In genomic region chr12:120086801-120087621, GRCh38 we compare ENCODE assay signal across 1 cellular context.
TF ChIP-seq lines count a peak whose summit lies in the region.

No MANE protein-coding gene starts in this region.

TF ChIP-seq in HepG2, 621 proteins besides CTCF, POLR2A, EP300 and RAD21 (continued from another document and continues in another):
- TF ChIP-seq, protein P1, sequence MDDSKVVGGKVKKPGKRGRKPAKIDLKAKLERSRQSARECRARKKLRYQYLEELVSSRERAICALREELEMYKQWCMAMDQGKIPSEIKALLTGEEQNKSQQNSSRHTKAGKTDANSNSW (CRISPR knock-in tag; IDR thresholded peaks at IDR 0.05; ENCODE audit: borderline replicate concordance) = peak; percentile 68; the same call in 1 of the 2 replicates
- TF ChIP-seq MAFK (conservative IDR thresholded peaks at IDR 0.05 in 1 of 2, IDR thresholded peaks at IDR 0.05 in 1 of 2; ENCODE audit: low read length in 2 of 2) = peak; percentile 90 to 98
- peak; percentile 44; the same call in 1 of the 2 replicates for TF ChIP-seq ARID3A (IDR thresholded peaks at IDR 0.05; ENCODE audit: low read depth, low read length)
- TF ChIP-seq ZNF816 (CRISPR knock-in tag; IDR thresholded peaks at IDR 0.05; ENCODE audit: borderline replicate concordance) = no peak
- TF ChIP-seq, protein P2, sequence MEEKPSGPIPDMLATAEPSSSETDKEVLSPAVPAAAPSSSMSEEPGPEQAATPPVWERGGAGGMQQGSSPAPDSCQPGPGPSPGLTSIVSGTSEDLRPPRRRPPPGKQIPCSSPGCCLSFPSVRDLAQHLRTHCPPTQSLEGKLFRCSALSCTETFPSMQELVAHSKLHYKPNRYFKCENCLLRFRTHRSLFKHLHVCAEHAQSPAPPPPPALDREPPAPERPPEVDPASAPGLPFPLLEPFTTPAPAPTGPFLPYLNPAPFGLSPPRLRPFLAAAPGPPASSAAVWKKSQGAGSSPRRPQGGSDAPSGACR (CRISPR knock-in tag; IDR thresholded peaks at IDR 0.05) = no peak
- peak; percentile 48; the same call in 1 of the 2 replicates for TF ChIP-seq ISL2 (CRISPR knock-in tag; IDR thresholded peaks at IDR 0.05)
- peak; percentile 99 for TF ChIP-seq SAP130 (CRISPR knock-in tag; IDR thresholded peaks at IDR 0.05; ENCODE audit: low read depth)
- peak; percentile 59; the same call in 1 of the 2 replicates for TF ChIP-seq MAZ (IDR thresholded peaks at IDR 0.05; ENCODE audit: borderline replicate concordance, low read depth, low read length)
- peak; percentile 38; the same call in 1 of the 2 replicates for TF ChIP-seq MAZ (CRISPR knock-in tag; IDR thresholded peaks at IDR 0.05; ENCODE audit: low read depth)
- TF ChIP-seq HOXA3 (CRISPR knock-in tag; IDR thresholded peaks at IDR 0.05) = peak; percentile 85; the same call in 1 of the 2 replicates
- 0 out of 2 replicates have a peak, but pooled peaks have one; percentile 22 for TF ChIP-seq ZNF550 (CRISPR knock-in tag; IDR thresholded peaks at IDR 0.05; ENCODE audit: borderline replicate concordance)
- no peak for TF ChIP-seq TMF1 (CRISPR knock-in tag; IDR thresholded peaks at IDR 0.05; ENCODE audit: low read depth)
- no peak for TF ChIP-seq ZNF101 (CRISPR knock-in tag; IDR thresholded peaks at IDR 0.05; ENCODE audit: borderline replicate concordance, low read depth)
- TF ChIP-seq ZNF382 (CRISPR knock-in tag; IDR thresholded peaks at IDR 0.05; ENCODE audit: borderline replicate concordance) = no peak
- TF ChIP-seq ZNF879 (CRISPR knock-in tag; IDR thresholded peaks at IDR 0.05) = 0 out of 2 replicates have a peak, but pooled peaks have one; percentile 26
- TF ChIP-seq, protein P3, sequence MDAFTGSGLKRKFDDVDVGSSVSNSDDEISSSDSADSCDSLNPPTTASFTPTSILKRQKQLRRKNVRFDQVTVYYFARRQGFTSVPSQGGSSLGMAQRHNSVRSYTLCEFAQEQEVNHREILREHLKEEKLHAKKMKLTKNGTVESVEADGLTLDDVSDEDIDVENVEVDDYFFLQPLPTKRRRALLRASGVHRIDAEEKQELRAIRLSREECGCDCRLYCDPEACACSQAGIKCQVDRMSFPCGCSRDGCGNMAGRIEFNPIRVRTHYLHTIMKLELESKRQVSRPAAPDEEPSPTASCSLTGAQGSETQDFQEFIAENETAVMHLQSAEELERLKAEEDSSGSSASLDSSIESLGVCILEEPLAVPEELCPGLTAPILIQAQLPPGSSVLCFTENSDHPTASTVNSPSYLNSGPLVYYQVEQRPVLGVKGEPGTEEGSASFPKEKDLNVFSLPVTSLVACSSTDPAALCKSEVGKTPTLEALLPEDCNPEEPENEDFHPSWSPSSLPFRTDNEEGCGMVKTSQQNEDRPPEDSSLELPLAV (CRISPR knock-in tag; conservative IDR thresholded peaks at IDR 0.05; ENCODE audit: low read depth) = no peak
- no peak for TF ChIP-seq KAT2B (IDR thresholded peaks at IDR 0.05; ENCODE audit: borderline replicate concordance, low read depth, low read length)
- no peak for TF ChIP-seq WIZ (CRISPR knock-in tag; IDR thresholded peaks at IDR 0.05)
- TF ChIP-seq ZNF776 (CRISPR knock-in tag; IDR thresholded peaks at IDR 0.05) = peak; percentile 73; the same call in 1 of the 2 replicates
- TF ChIP-seq HOXA5 (CRISPR knock-in tag; IDR thresholded peaks at IDR 0.05) = peak; percentile 58
- TF ChIP-seq HNRNPH1 (optimal IDR thresholded peaks at IDR 0.05; ENCODE audit: low read depth, low read length) = no peak
- peak; percentile 60; the same call in 1 of the 2 replicates for TF ChIP-seq MZF1 (CRISPR knock-in tag; IDR thresholded peaks at IDR 0.05; ENCODE audit: borderline replicate concordance)
- TF ChIP-seq ZNF607 (CRISPR knock-in tag; IDR thresholded peaks at IDR 0.05; ENCODE audit: borderline replicate concordance) = no peak
- TF ChIP-seq ZBTB21 (CRISPR knock-in tag; IDR thresholded peaks at IDR 0.05) = no peak
- TF ChIP-seq TP53 (CRISPR knock-in tag; conservative IDR thresholded peaks at IDR 0.05) = no peak
- peak; percentile 98 for TF ChIP-seq XRCC5 (optimal IDR thresholded peaks at IDR 0.05; ENCODE audit: low read length)
- peak; percentile 44; the same call in 1 of the 2 replicates for TF ChIP-seq MEIS2 (CRISPR knock-in tag; IDR thresholded peaks at IDR 0.05)
- TF ChIP-seq MYNN (CRISPR knock-in tag; IDR thresholded peaks at IDR 0.05; ENCODE audit: low read depth) = 0 out of 2 replicates have a peak, but pooled peaks have one; percentile 34
- TF ChIP-seq, protein P4, sequence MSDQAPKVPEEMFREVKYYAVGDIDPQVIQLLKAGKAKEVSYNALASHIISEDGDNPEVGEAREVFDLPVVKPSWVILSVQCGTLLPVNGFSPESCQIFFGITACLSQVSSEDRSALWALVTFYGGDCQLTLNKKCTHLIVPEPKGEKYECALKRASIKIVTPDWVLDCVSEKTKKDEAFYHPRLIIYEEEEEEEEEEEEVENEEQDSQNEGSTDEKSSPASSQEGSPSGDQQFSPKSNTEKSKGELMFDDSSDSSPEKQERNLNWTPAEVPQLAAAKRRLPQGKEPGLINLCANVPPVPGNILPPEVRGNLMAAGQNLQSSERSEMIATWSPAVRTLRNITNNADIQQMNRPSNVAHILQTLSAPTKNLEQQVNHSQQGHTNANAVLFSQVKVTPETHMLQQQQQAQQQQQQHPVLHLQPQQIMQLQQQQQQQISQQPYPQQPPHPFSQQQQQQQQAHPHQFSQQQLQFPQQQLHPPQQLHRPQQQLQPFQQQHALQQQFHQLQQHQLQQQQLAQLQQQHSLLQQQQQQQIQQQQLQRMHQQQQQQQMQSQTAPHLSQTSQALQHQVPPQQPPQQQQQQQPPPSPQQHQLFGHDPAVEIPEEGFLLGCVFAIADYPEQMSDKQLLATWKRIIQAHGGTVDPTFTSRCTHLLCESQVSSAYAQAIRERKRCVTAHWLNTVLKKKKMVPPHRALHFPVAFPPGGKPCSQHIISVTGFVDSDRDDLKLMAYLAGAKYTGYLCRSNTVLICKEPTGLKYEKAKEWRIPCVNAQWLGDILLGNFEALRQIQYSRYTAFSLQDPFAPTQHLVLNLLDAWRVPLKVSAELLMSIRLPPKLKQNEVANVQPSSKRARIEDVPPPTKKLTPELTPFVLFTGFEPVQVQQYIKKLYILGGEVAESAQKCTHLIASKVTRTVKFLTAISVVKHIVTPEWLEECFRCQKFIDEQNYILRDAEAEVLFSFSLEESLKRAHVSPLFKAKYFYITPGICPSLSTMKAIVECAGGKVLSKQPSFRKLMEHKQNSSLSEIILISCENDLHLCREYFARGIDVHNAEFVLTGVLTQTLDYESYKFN (CRISPR knock-in tag; conservative IDR thresholded peaks at IDR 0.05) = no peak; the same call in 1 of the 2 replicates
- TF ChIP-seq ZNF670 (CRISPR knock-in tag; IDR thresholded peaks at IDR 0.05; ENCODE audit: borderline replicate concordance) = peak; percentile 60; the same call in 1 of the 2 replicates
- TF ChIP-seq, protein P5, sequence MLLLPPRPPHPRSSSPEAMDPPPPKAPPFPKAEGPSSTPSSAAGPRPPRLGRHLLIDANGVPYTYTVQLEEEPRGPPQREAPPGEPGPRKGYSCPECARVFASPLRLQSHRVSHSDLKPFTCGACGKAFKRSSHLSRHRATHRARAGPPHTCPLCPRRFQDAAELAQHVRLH (CRISPR knock-in tag; IDR thresholded peaks at IDR 0.05; ENCODE audit: borderline replicate concordance, low read depth) = peak; percentile 82; the same call in 1 of the 2 replicates
- TF ChIP-seq, protein P6, sequence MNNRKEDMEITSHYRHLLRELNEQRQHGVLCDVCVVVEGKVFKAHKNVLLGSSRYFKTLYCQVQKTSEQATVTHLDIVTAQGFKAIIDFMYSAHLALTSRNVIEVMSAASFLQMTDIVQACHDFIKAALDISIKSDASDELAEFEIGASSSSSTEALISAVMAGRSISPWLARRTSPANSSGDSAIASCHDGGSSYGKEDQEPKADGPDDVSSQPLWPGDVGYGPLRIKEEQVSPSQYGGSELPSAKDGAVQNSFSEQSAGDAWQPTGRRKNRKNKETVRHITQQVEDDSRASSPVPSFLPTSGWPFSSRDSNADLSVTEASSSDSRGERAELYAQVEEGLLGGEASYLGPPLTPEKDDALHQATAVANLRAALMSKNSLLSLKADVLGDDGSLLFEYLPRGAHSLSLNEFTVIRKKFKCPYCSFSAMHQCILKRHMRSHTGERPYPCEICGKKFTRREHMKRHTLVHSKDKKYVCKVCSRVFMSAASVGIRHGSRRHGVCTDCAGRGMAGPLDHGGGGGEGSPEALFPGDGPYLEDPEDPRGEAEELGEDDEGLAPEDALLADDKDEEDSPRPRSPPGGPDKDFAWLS (CRISPR knock-in tag; IDR thresholded peaks at IDR 0.05; ENCODE audit: borderline replicate concordance) = no peak
- TF ChIP-seq ZNF331 (CRISPR knock-in tag; IDR thresholded peaks at IDR 0.05) = peak; percentile 70; the same call in 1 of the 2 replicates
- TF ChIP-seq KLF13 (CRISPR knock-in tag; IDR thresholded peaks at IDR 0.05) = no peak
- no peak for TF ChIP-seq ATF7 (IDR thresholded peaks at IDR 0.05)
- TF ChIP-seq ATF7 (CRISPR knock-in tag; IDR thresholded peaks at IDR 0.05) = no peak
- peak; percentile 38; the same call in 1 of the 2 replicates for TF ChIP-seq ZSCAN9 (CRISPR knock-in tag; IDR thresholded peaks at IDR 0.05; ENCODE audit: borderline replicate concordance)
- TF ChIP-seq ZNF44 (CRISPR knock-in tag; IDR thresholded peaks at IDR 0.05) = peak; percentile 84; the same call in 1 of the 2 replicates
- no peak for TF ChIP-seq GLI4 (CRISPR knock-in tag; IDR thresholded peaks at IDR 0.05; ENCODE audit: borderline replicate concordance)
- no peak for TF ChIP-seq NCOR1 (IDR thresholded peaks at IDR 0.05; ENCODE audit: borderline replicate concordance, low read length)
- no peak for TF ChIP-seq MATR3 (CRISPR knock-in tag; IDR thresholded peaks at IDR 0.05)
- no peak for TF ChIP-seq PREB (CRISPR knock-in tag; IDR thresholded peaks at IDR 0.05)
- TF ChIP-seq SIX1 (CRISPR knock-in tag; IDR thresholded peaks at IDR 0.05; ENCODE audit: borderline replicate concordance) = no peak
- TF ChIP-seq ZFP41 (CRISPR knock-in tag; IDR thresholded peaks at IDR 0.05; ENCODE audit: borderline replicate concordance) = peak; percentile 80; the same call in 1 of the 2 replicates
- no peak for TF ChIP-seq RAD51 (IDR thresholded peaks at IDR 0.05; ENCODE audit: borderline replicate concordance)
- peak; percentile 87 for TF ChIP-seq NFYB (CRISPR knock-in tag; IDR thresholded peaks at IDR 0.05)
- TF ChIP-seq RARG (CRISPR knock-in tag; IDR thresholded peaks at IDR 0.05; ENCODE audit: low read depth) = no peak
- no peak for TF ChIP-seq ZNF180 (CRISPR knock-in tag; IDR thresholded peaks at IDR 0.05; ENCODE audit: borderline replicate concordance, low read depth)
- TF ChIP-seq, protein P7, sequence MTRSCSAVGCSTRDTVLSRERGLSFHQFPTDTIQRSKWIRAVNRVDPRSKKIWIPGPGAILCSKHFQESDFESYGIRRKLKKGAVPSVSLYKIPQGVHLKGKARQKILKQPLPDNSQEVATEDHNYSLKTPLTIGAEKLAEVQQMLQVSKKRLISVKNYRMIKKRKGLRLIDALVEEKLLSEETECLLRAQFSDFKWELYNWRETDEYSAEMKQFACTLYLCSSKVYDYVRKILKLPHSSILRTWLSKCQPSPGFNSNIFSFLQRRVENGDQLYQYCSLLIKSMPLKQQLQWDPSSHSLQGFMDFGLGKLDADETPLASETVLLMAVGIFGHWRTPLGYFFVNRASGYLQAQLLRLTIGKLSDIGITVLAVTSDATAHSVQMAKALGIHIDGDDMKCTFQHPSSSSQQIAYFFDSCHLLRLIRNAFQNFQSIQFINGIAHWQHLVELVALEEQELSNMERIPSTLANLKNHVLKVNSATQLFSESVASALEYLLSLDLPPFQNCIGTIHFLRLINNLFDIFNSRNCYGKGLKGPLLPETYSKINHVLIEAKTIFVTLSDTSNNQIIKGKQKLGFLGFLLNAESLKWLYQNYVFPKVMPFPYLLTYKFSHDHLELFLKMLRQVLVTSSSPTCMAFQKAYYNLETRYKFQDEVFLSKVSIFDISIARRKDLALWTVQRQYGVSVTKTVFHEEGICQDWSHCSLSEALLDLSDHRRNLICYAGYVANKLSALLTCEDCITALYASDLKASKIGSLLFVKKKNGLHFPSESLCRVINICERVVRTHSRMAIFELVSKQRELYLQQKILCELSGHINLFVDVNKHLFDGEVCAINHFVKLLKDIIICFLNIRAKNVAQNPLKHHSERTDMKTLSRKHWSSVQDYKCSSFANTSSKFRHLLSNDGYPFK (CRISPR knock-in tag; IDR thresholded peaks at IDR 0.05; ENCODE audit: borderline replicate concordance) = peak; percentile 66; the same call in 1 of the 2 replicates
- TF ChIP-seq TARDBP (CRISPR knock-in tag; IDR thresholded peaks at IDR 0.05) = peak; percentile 90
- TF ChIP-seq IKZF1 (IDR thresholded peaks at IDR 0.05) = no peak
- TF ChIP-seq ZBTB1 (CRISPR knock-in tag; IDR thresholded peaks at IDR 0.05; ENCODE audit: borderline replicate concordance) = no peak
- peak; percentile 92 for TF ChIP-seq ZNF784 (CRISPR knock-in tag; IDR thresholded peaks at IDR 0.05; ENCODE audit: borderline replicate concordance)
- TF ChIP-seq ZNF629 (CRISPR knock-in tag; conservative IDR thresholded peaks at IDR 0.05) = 0 out of 2 replicates have a peak, but pooled peaks have one; percentile 37
- TF ChIP-seq HMG20A (CRISPR knock-in tag; IDR thresholded peaks at IDR 0.05; ENCODE audit: borderline replicate concordance) = peak; percentile 20; the same call in 1 of the 2 replicates
- 0 out of 2 replicates have a peak, but pooled peaks have one; percentile 61 for TF ChIP-seq ARHGAP35 (CRISPR knock-in tag; IDR thresholded peaks at IDR 0.05; ENCODE audit: borderline replicate concordance)
